Comparison of ENCODE assay signal across 8 cellular contexts in genomic region chr7:92447239-92448184, GRCh38. TPM values are rescaled to one million over a fixed set of nuclear protein-coding genes. Genes with fewer than 3 reads are reported as not detected.
DNase-seq lines count a peak whose midpoint lies in the region; ATAC-seq and TF ChIP-seq lines count a peak whose summit lies in the region.

Gene GATAD1 (plus strand): TSS chr7:92447482. CDS start chr7:92447730, 248 bp downstream.

- WGBS in ovary, 3 donors: 0 to 1% (median 1%) methylated on average over 51 to 91 of the region's 91 CpGs
- 0% methylated on average over 22 to 33 of the region's 91 CpGs for WGBS in thyroid gland, 2 donors

- intact Hi-C loops in head of caudate nucleus (cut with DNase I): loop anchor here (5.0 kb wide), 2 partner anchors 270 to 565 kb away; partner anchors contain the start of genes LRRD1 and MTERF1
- intact Hi-C loops in ovary (cut with DNase I): loop anchor here in 2 of 4 donors (5.0 to 10.0 kb wide), 3 partner anchors 203 to 565 kb away; partner anchors contain the start of genes ANKIB1 (in 1 of the 2), KRIT1 (in 1 of the 2), LRRD1 (in 1 of the 2) and MTERF1 (in 1 of the 2)
- intact Hi-C loops in thyroid gland (cut with DNase I): no loop called here

- no peak for TF ChIP-seq EP300 in ovary (IDR thresholded peaks at IDR 0.05)

- peak; percentile 88 for ATAC-seq in HG02642 (IDR thresholded peaks at IDR 0.05; ENCODE audit: poor library complexity, unreplicated experiment)
- ATAC-seq in activated naive CD8-positive, alpha-beta T cell treated with anti-CD3 and anti-CD28 coated beads, Interleukin-2, amount 10 ng/mL, durations not matched to agents 7 days and 5 days (ENCODE audit: low read depth): peak; percentile 81

- H3K4me2 ChIP-seq in SU-DHL-6 (ENCODE audit: low read depth, low read length, poor library complexity, severe bottlenecking): peak within 1 kb of the TSS; percentile 86

- H3K4me1 Mint-ChIP-seq in activated naive CD8-positive, alpha-beta T cell treated with anti-CD3 and anti-CD28 coated beads, Interleukin-2, amount 10 ng/mL, durations not matched to agents 7 days and 5 days: peaks cover 10% of the 10 kb centered on the region

- H3K27me3 ChIP-seq in SU-DHL-6 (ENCODE audit: low read length) (no peaks in the 10 kb centered on the region), ovary (no peaks in the 10 kb centered on the region), thyroid gland (no peaks in the 10 kb centered on the region)

- H3K27me3 Mint-ChIP-seq in activated naive CD8-positive, alpha-beta T cell treated with anti-CD3 and anti-CD28 coated beads, Interleukin-2, amount 10 ng/mL, durations not matched to agents 7 days and 5 days: no peaks in the 10 kb centered on the region

- TF ChIP-seq POLR2A in ovary (IDR thresholded peaks at IDR 0.05): peak; percentile 70
- TF ChIP-seq POLR2A in thyroid gland (IDR thresholded peaks at IDR 0.05): peak; percentile 7 to 89

- H3K27ac ChIP-seq in SU-DHL-6 (ENCODE audit: low read depth, low read length) (peak within 1 kb of the TSS; percentile 78), ovary (peak within 1 kb of the TSS; percentile 80 to 95), thyroid gland (peak within 1 kb of the TSS; percentile 95 to 98 (median 97))

- POLR2A ChIA-PET in activated naive CD8-positive, alpha-beta T cell treated with anti-CD3 and anti-CD28 coated beads, Interleukin-2, amount 10 ng/mL, durations not matched to agents 7 days and 5 days (lab: Charles Lee): interaction anchor here (0.6 to 3.0 kb wide), 17 partner anchors 14 to 785 kb away, joined by 3 to 29 read pairs (median 4); partner anchors contain the start of genes AKAP9, ANKIB1, CYP51A1 and KRIT1

- H3K36me3 Mint-ChIP-seq in activated naive CD8-positive, alpha-beta T cell treated with anti-CD3 and anti-CD28 coated beads, Interleukin-2, amount 10 ng/mL, durations not matched to agents 7 days and 5 days: peaks cover 7% of the 10 kb centered on the region

- H3K4me1 ChIP-seq in ovary (ENCODE audit: insufficient read depth) (peaks cover 1% of the 10 kb centered on the region), thyroid gland (peaks cover 9 to 10% of the 10 kb centered on the region in 2 donors)

- H3K9me2 ChIP-seq in SU-DHL-6 (replicated peaks; ENCODE audit: insufficient read depth, low read length): no peaks in the 10 kb centered on the region

- DNase-seq in NCI-H1105 (lab: John Stamatoyannopoulos, UW) (peak; percentile 91), head of caudate nucleus (peak; percentile 79 to 97 (median 94)), ovary (peak; percentile 92 to 94 (median 93)), thyroid gland (peak; percentile 94)
- DNase-seq in activated naive CD8-positive, alpha-beta T cell treated with anti-CD3 and anti-CD28 coated beads, Interleukin-2, amount 10 ng/mL, durations not matched to agents 7 days and 5 days: peak; percentile 82

- H3K4me3 ChIP-seq in SU-DHL-6 (ENCODE audit: insufficient read depth, low read length, poor library complexity, severe bottlenecking) (peak within 1 kb of the TSS; percentile 89), ovary (peak within 1 kb of the TSS; percentile 98), thyroid gland (replicated peaks in 1 of 3) (peak within 1 kb of the TSS; percentile 73 to 97 (median 76))

- H3K9me3 Mint-ChIP-seq in activated naive CD8-positive, alpha-beta T cell treated with anti-CD3 and anti-CD28 coated beads, Interleukin-2, amount 10 ng/mL, durations not matched to agents 7 days and 5 days: no peaks in the 10 kb centered on the region

- H3K36me3 ChIP-seq in SU-DHL-6 (ENCODE audit: low read length) (peaks cover 12% of the 10 kb centered on the region; the same call in 1 of the 2 replicates), ovary (no peaks in the 10 kb centered on the region), thyroid gland (peaks cover 10% of the 10 kb centered on the region in 2 donors)

- peak within 1 kb of the TSS; percentile 99 for H2AFZ ChIP-seq in SU-DHL-6 (ENCODE audit: low read depth, low read length, severe bottlenecking)

- H3K9ac ChIP-seq in SU-DHL-6 (ENCODE audit: low read length): peak within 1 kb of the TSS; percentile 93

- H3K79me2 ChIP-seq in SU-DHL-6 (ENCODE audit: insufficient read depth, low read length): no peaks in the 10 kb centered on the region

- no peaks in the 10 kb centered on the region for H4K20me1 ChIP-seq in SU-DHL-6 (ENCODE audit: low read depth, low read length)

- peak; percentile 90 for TF ChIP-seq CTCF in GM12872 (IDR thresholded peaks at IDR 0.05; ENCODE audit: insufficient read depth, low read depth, low read length)
- peak; percentile 97 for TF ChIP-seq CTCF in SU-DHL-6 (IDR thresholded peaks at IDR 0.05; ENCODE audit: insufficient read depth, low read length, poor library complexity, severe bottlenecking)
- TF ChIP-seq CTCF in ovary (IDR thresholded peaks at IDR 0.05): peak; percentile 77 to 93 (median 91)
- TF ChIP-seq CTCF in thyroid gland (IDR thresholded peaks at IDR 0.05): peak; percentile 76 to 98 (median 93)

- peaks cover 22% of the 10 kb centered on the region for H3F3A ChIP-seq in SU-DHL-6 (ENCODE audit: insufficient read depth)

- H3K4me3 Mint-ChIP-seq in activated naive CD8-positive, alpha-beta T cell treated with anti-CD3 and anti-CD28 coated beads, Interleukin-2, amount 10 ng/mL, durations not matched to agents 7 days and 5 days: peak within 1 kb of the TSS; percentile 89

- no peaks in the 10 kb centered on the region for H3K9me3 ChIP-seq in SU-DHL-6 (ENCODE audit: insufficient read depth, low read length)
- no peaks in the 10 kb centered on the region for H3K9me3 ChIP-seq in ovary
- no peaks in the 10 kb centered on the region for H3K9me3 ChIP-seq in thyroid gland

- peak within 1 kb of the TSS; percentile 92 for H3K27ac Mint-ChIP-seq in activated naive CD8-positive, alpha-beta T cell treated with anti-CD3 and anti-CD28 coated beads, Interleukin-2, amount 10 ng/mL, durations not matched to agents 7 days and 5 days

RNA-seq across cellular contexts. Expression of gene GATAD1, which starts in this region (rescaled TPM):
- total RNA-seq in activated naive CD8-positive, alpha-beta T cell treated with anti-CD3 and anti-CD28 coated beads, Interleukin-2, amount 10 ng/mL, durations not matched to agents 7 days and 5 days: 10 to 100 TPM; 24.9 to 28.0 TPM
- total RNA-seq in ovary: 10 to 100 TPM; 30.8 to 59.1 (median 40.7) TPM
- polyA plus RNA-seq in ovary: 10 to 100 TPM; 31.3 to 39.7 TPM
- 10 to 100 TPM; 46.1 to 99.0 (median 63.1) TPM for total RNA-seq in thyroid gland

Comparison
In these comparisons a context has a peak if more than half of its experiments do, and no peak if none do; other contexts are left out.
1. Peak in every context shown above with its lines: DNase-seq, ATAC-seq, H3K4me3 ChIP-seq and H3K27ac ChIP-seq.